2 cellular contexts compared by ENCODE assay signal in the genomic region with DNA sequence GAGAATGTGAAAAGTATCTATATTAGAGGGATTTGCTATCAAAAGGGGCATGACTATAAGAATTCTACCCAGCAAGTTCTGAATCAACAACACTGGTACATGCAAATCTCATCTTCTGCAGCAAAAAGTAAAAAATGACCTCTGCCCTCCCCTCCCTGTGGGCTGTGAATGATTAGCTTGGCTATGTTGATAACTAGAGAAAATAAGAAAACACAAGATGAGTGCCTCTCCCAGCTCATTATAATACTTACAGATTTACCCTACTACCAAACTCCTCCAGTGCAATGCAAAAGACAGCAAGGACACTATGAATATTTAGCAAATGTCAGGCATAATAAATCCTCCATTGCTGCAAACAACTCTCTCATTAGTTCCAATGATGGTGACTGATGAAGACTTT.
TF ChIP-seq lines count a peak whose summit lies in the region.

No MANE protein-coding gene starts in this region.

TF ChIP-seq in SK-N-SH, 30 proteins besides CTCF, POLR2A, EP300 and RAD21 (continued from another document):
- no peak for TF ChIP-seq REST (IDR thresholded peaks at IDR 0.05; ENCODE audit: low read depth, low read length)
- TF ChIP-seq, protein P1, sequence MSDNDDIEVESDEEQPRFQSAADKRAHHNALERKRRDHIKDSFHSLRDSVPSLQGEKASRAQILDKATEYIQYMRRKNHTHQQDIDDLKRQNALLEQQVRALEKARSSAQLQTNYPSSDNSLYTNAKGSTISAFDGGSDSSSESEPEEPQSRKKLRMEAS (IDR thresholded peaks at IDR 0.05; ENCODE audit: low read depth), result no peak
- TF ChIP-seq, protein P2, sequence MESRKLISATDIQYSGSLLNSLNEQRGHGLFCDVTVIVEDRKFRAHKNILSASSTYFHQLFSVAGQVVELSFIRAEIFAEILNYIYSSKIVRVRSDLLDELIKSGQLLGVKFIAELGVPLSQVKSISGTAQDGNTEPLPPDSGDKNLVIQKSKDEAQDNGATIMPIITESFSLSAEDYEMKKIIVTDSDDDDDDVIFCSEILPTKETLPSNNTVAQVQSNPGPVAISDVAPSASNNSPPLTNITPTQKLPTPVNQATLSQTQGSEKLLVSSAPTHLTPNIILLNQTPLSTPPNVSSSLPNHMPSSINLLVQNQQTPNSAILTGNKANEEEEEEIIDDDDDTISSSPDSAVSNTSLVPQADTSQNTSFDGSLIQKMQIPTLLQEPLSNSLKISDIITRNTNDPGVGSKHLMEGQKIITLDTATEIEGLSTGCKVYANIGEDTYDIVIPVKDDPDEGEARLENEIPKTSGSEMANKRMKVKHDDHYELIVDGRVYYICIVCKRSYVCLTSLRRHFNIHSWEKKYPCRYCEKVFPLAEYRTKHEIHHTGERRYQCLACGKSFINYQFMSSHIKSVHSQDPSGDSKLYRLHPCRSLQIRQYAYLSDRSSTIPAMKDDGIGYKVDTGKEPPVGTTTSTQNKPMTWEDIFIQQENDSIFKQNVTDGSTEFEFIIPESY (IDR thresholded peaks at IDR 0.05; ENCODE audit: borderline replicate concordance, low read depth), result no peak
- TF ChIP-seq POLR2AphosphoS5 (IDR thresholded peaks at IDR 0.05; ENCODE audit: low read depth, low read length), result no peak
- no peak for TF ChIP-seq RFX5 (IDR thresholded peaks at IDR 0.05; ENCODE audit: low read length)
- no peak for TF ChIP-seq USF1 (IDR thresholded peaks at IDR 0.05; ENCODE audit: borderline replicate concordance, low read depth)
- no peak for TF ChIP-seq NFIC (IDR thresholded peaks at IDR 0.05; ENCODE audit: borderline replicate concordance)
- TF ChIP-seq RCOR1 (IDR thresholded peaks at IDR 0.05; ENCODE audit: low read length), result no peak

TF ChIP-seq in SK-N-SH treated with all-trans-retinoic acid at 6 μM for 48 hours, 23 proteins besides CTCF, POLR2A, EP300 and RAD21 (continued from another document):
- TF ChIP-seq TSHZ2 (CRISPR knock-in tag; IDR thresholded peaks at IDR 0.05) (no peak), SNAI2 (CRISPR knock-in tag; IDR thresholded peaks at IDR 0.05) (no peak), ESRRG (CRISPR knock-in tag; IDR thresholded peaks at IDR 0.05) (no peak), ISL1 (CRISPR knock-in tag; IDR thresholded peaks at IDR 0.05) (no peak), ZFP3 (CRISPR knock-in tag; IDR thresholded peaks at IDR 0.05) (no peak), ARNTL (CRISPR knock-in tag; IDR thresholded peaks at IDR 0.05; ENCODE audit: borderline replicate concordance, low read depth) (no peak), ZNF565 (CRISPR knock-in tag; conservative IDR thresholded peaks at IDR 0.05; ENCODE audit: low read depth) (no peak), ZFP30 (CRISPR knock-in tag; IDR thresholded peaks at IDR 0.05) (no peak), OSR1 (CRISPR knock-in tag; IDR thresholded peaks at IDR 0.05) (no peak), TCF4 (CRISPR knock-in tag; IDR thresholded peaks at IDR 0.05; ENCODE audit: borderline replicate concordance) (no peak), POU6F1 (CRISPR knock-in tag; IDR thresholded peaks at IDR 0.05; ENCODE audit: borderline replicate concordance, low read depth) (no peak)
- TF ChIP-seq, protein P3, sequence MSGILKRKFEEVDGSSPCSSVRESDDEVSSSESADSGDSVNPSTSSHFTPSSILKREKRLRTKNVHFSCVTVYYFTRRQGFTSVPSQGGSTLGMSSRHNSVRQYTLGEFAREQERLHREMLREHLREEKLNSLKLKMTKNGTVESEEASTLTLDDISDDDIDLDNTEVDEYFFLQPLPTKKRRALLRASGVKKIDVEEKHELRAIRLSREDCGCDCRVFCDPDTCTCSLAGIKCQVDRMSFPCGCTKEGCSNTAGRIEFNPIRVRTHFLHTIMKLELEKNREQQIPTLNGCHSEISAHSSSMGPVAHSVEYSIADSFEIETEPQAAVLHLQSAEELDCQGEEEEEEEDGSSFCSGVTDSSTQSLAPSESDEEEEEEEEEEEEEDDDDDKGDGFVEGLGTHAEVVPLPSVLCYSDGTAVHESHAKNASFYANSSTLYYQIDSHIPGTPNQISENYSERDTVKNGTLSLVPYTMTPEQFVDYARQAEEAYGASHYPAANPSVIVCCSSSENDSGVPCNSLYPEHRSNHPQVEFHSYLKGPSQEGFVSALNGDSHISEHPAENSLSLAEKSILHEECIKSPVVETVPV (CRISPR knock-in tag; IDR thresholded peaks at IDR 0.05), result no peak
